In genomic region chr12:78746001-78746400, GRCh38 we compare ENCODE assay signal across 25 cellular contexts.
DNase-seq lines count a peak whose midpoint lies in the region; ATAC-seq, FAIRE-seq and TF ChIP-seq lines count a peak whose summit lies in the region.
"Had no signal": no experiment of that assay in that cellular context is flagged by ENCODE, and none has a peak within 500 bp of the region (broad histone marks: within the 10 kb centered on the region; RNA-seq: fewer than 3 reads in every experiment).

No MANE protein-coding gene starts in this region.

- DNase-seq in DMS79 (lab: John Stamatoyannopoulos, UW), result peak; percentile 84
- peak; percentile 77 for DNase-seq in NCI-H510A treated with DMSO at 0.1 percent for 48 hours (lab: John Stamatoyannopoulos, UW)
- no peak for DNase-seq in keratinocyte (ENCODE audit: low read depth, low spot score)
- no peak for DNase-seq in epidermal melanocyte (ENCODE audit: insufficient read length, low spot score)
- DNase-seq in erythroblast (lab: John Stamatoyannopoulos, UW), result no peak
- DNase-seq: activated CD4-positive, alpha-beta T cell treated with anti-CD3 and anti-CD28 coated beads, Interleukin-2, amount 10 ng/mL, durations not matched to agents 24 days and 14 days; aorta; dorsolateral prefrontal cortex; HCEC 1CT; immature natural killer cell; left ventricle myocardium superior; nephron progenitor cell; NK-92 treated with Interleukin-12 subunit alpha and Interleukin-12 subunit beta, amount 100 ng/mL, for 24 hours; psoas muscle had no signal

- H3K36me3 ChIP-seq in HEK293 (ENCODE audit: control insufficient read depth in 2 of 2, insufficient read depth in 1 of 2, low read length in 2 of 2), result no peaks in the 10 kb centered on the region
- no peaks in the 10 kb centered on the region for H3K36me3 ChIP-seq in keratinocyte (ENCODE audit: control insufficient read depth in 2 of 2, extremely low read depth in 1 of 2, insufficient read depth in 2 of 2, low read length in 2 of 2)
- H3K36me3 ChIP-seq: SJSA1, suprapubic skin had no signal

- peak; percentile 43 for FAIRE-seq in keratinocyte (lab: Jason Lieb, UNC)
- FAIRE-seq: D721Med, frontal cortex, G401.6, RCC 7860 had no signal

- TF ChIP-seq CTCF in HEK293 (tag by site-specific recombination; IDR thresholded peaks at IDR 0.05) (no peak), keratinocyte (optimal IDR thresholded peaks at IDR 0.05 in 1 of 3, IDR thresholded peaks at IDR 0.05 in 1 of 3, conservative IDR thresholded peaks at IDR 0.05 in 1 of 3; ENCODE audit: extremely low read depth in 1 of 3, insufficient read depth in 2 of 3, low read length in 3 of 3) (no peak)

- POLR2A ChIA-PET in HEK293 (lab: Yijun Ruan, JAX), result no interaction called here

- H3K27me3 ChIP-seq in keratinocyte (ENCODE audit: control insufficient read depth, extremely low read depth, insufficient read depth, low read length), result no peaks in the 10 kb centered on the region
- H3K27me3 ChIP-seq: dorsolateral prefrontal cortex, hepatocyte, SJSA1, suprapubic skin had no signal

- no peak overlapping the region for H3K27ac ChIP-seq in HEK293 (ENCODE audit: extremely low read depth, low read depth, low read length)
- no peak overlapping the region for H3K27ac ChIP-seq in keratinocyte (ENCODE audit: control insufficient read depth, insufficient read depth, low read length)
- H3K27ac ChIP-seq: dorsolateral prefrontal cortex, hepatocyte, KMS-11, psoas muscle, SJSA1, suprapubic skin had no signal

- CTCF ChIA-PET in HEK293 (lab: Yijun Ruan, JAX), result no interaction called here

- H3K9ac ChIP-seq in keratinocyte (ENCODE audit: control insufficient read depth, extremely low read depth, insufficient read depth, low read length), result no peak overlapping the region
- H3K9ac ChIP-seq: KMS-11 had no signal

- no peaks in the 10 kb centered on the region for H4K20me1 ChIP-seq in keratinocyte (ENCODE audit: control insufficient read depth, extremely low read depth, insufficient read depth, low read length)

- H3K4me2 ChIP-seq in keratinocyte (ENCODE audit: control insufficient read depth, extremely low read depth, insufficient read depth, low read depth, low read length), result no peak overlapping the region
- H3K4me2 ChIP-seq: hepatocyte, KMS-11 had no signal

- H3K79me2 ChIP-seq in keratinocyte (ENCODE audit: control insufficient read depth, insufficient read depth, low read length), result no peaks in the 10 kb centered on the region
- H3K79me2 ChIP-seq: hepatocyte had no signal

- H3K9me1 ChIP-seq in keratinocyte (ENCODE audit: control insufficient read depth, extremely low read depth, insufficient read depth, low read length), result no peaks in the 10 kb centered on the region

- H3K4me1 ChIP-seq in HEK293 (ENCODE audit: control insufficient read depth, insufficient read depth, low read length), result no peaks in the 10 kb centered on the region
- peaks cover 8% of the 10 kb centered on the region for H3K4me1 ChIP-seq in keratinocyte (ENCODE audit: control insufficient read depth, extremely low read depth, insufficient read depth, low read length)
- H3K4me1 ChIP-seq: psoas muscle, suprapubic skin had no signal

- H3K4me3 ChIP-seq in HEK293 (ENCODE audit: low read depth, low read length) (no peak overlapping the region), keratinocyte (ENCODE audit: control insufficient read depth in 2 of 3, extremely low read depth in 1 of 3, insufficient read depth in 2 of 3, low read depth in 1 of 3, low read length in 3 of 3) (no peak overlapping the region)
- H3K4me3 ChIP-seq: dorsolateral prefrontal cortex, hepatocyte, psoas muscle, SJSA1, suprapubic skin had no signal

- ATAC-seq in SK-N-SH treated with all-trans-retinoic acid at 6 μM for 48 hours, result no peak
- ATAC-seq: left ventricle myocardium superior; psoas muscle; stimulated activated effector memory CD8-positive, alpha-beta T cell treated with anti-CD3 and anti-CD28 coated beads, Interleukin-12 subunit alpha, Interleukin-12 subunit beta, amount 100 ng/mL, for 72 hours had no signal

- dilution Hi-C loops in keratinocyte (cut with MboI; ENCODE audit: extremely low pct_ligation_motif_present, low sequenced_read_pairs), result no loop called here

- H2AFZ ChIP-seq in keratinocyte (ENCODE audit: control insufficient read depth, low read length), result peak overlapping the region; percentile 34
- H2AFZ ChIP-seq: hepatocyte had no signal

- TF ChIP-seq POLR2A in erythroblast (IDR thresholded peaks at IDR 0.05; ENCODE audit: low read length), result no peak

- H3K9me3 ChIP-seq in HEK293 (ENCODE audit: control insufficient read depth, insufficient read depth, low read depth, low read length) (no peaks in the 10 kb centered on the region), keratinocyte (ENCODE audit: control insufficient read depth, low read depth, low read length) (no peaks in the 10 kb centered on the region)
- H3K9me3 ChIP-seq: psoas muscle, SJSA1, suprapubic skin had no signal

TF ChIP-seq in HEK293, 187 proteins besides CTCF, POLR2A, EP300 and RAD21 (continues in another document):
- no peak for TF ChIP-seq PRDM4 (tag by site-specific recombination; IDR thresholded peaks at IDR 0.05)

TF ChIP-seq in SK-N-SH treated with all-trans-retinoic acid at 6 μM for 48 hours, 23 proteins besides CTCF, POLR2A, EP300 and RAD21:
- TF ChIP-seq ZC3H10 (CRISPR knock-in tag; IDR thresholded peaks at IDR 0.05) (no peak), SNAI2 (CRISPR knock-in tag; IDR thresholded peaks at IDR 0.05) (no peak), PATZ1 (CRISPR knock-in tag; IDR thresholded peaks at IDR 0.05; ENCODE audit: borderline replicate concordance) (no peak), ESRRG (CRISPR knock-in tag; IDR thresholded peaks at IDR 0.05) (no peak), TSHZ2 (CRISPR knock-in tag; IDR thresholded peaks at IDR 0.05) (no peak), CSRNP3 (CRISPR knock-in tag; IDR thresholded peaks at IDR 0.05) (no peak), CREB5 (CRISPR knock-in tag; IDR thresholded peaks at IDR 0.05; ENCODE audit: low read depth) (no peak), BACH2 (CRISPR knock-in tag; IDR thresholded peaks at IDR 0.05; ENCODE audit: borderline replicate concordance) (no peak), TCF4 (CRISPR knock-in tag; IDR thresholded peaks at IDR 0.05; ENCODE audit: borderline replicate concordance) (no peak)

Comparison
In these comparisons a context has a peak if more than half of its experiments do, and no peak if none do; other contexts are left out.
1. DNase-seq: peak in DMS79 (single experiment) and NCI-H510A treated with DMSO at 0.1 percent for 48 hours (single experiment); none in keratinocyte (single experiment), epidermal melanocyte (single experiment) and erythroblast (0 of 2).